10 cellular contexts compared by ENCODE assay signal in genomic region chr6:193773-194310, GRCh38.
DNase-seq lines count a peak whose midpoint lies in the region; ATAC-seq lines count a peak whose summit lies in the region.
"Had no signal": no experiment of that assay in that cellular context is flagged by ENCODE, and none has a peak within 500 bp of the region (broad histone marks: within the 10 kb centered on the region; RNA-seq: fewer than 3 reads in every experiment).

No MANE protein-coding gene starts in this region.

- H3K36me3 ChIP-seq in thymus (ENCODE audit: control insufficient read depth, insufficient read depth) = no peaks in the 10 kb centered on the region
- H3K36me3 ChIP-seq: suprapubic skin had no signal

- 11% methylated on average over 7 of the region's 7 CpGs for WGBS in thymus

- no peak for ATAC-seq in GM19023 (IDR thresholded peaks at IDR 0.05; ENCODE audit: unreplicated experiment)

- peak overlapping the region; percentile 97 for H3K27ac Mint-ChIP-seq in activated naive CD8-positive, alpha-beta T cell

- no peaks in the 10 kb centered on the region for H3K9me3 ChIP-seq in thymus (ENCODE audit: control insufficient read depth)
- H3K9me3 ChIP-seq: suprapubic skin had no signal

- peaks cover 73% of the 10 kb centered on the region for H3K4me1 Mint-ChIP-seq in activated naive CD8-positive, alpha-beta T cell (ENCODE audit: low read depth)

- H3K9me3 Mint-ChIP-seq in activated naive CD8-positive, alpha-beta T cell (ENCODE audit: low read depth) = no peaks in the 10 kb centered on the region

- no peaks in the 10 kb centered on the region for H3K27me3 Mint-ChIP-seq in activated naive CD8-positive, alpha-beta T cell

- H3K4me3 ChIP-seq in thymus (ENCODE audit: low read length) = no peak overlapping the region
- H3K4me3 ChIP-seq: suprapubic skin had no signal

- H3K4me1 ChIP-seq in thymus (ENCODE audit: control insufficient read depth, insufficient read depth, low read length) = peaks cover 19% of the 10 kb centered on the region

- peaks cover 2% of the 10 kb centered on the region for H3K36me3 Mint-ChIP-seq in activated naive CD8-positive, alpha-beta T cell

- no peaks in the 10 kb centered on the region for H3K27me3 ChIP-seq in thymus (ENCODE audit: control insufficient read depth, insufficient read depth)
- H3K27me3 ChIP-seq: suprapubic skin had no signal

- DNase-seq in stimulated activated CD4-positive, alpha-beta T cell treated with anti-CD3 and anti-CD28 coated beads, Interleukin-12 subunit alpha, Interleukin-12 subunit beta, amount 100 ng/mL, for 4 hours = peak; percentile 41
- no peak for DNase-seq in stimulated activated CD4-positive, alpha-beta T cell treated with anti-CD3 and anti-CD28 coated beads, Interleukin-2, amount 100 ng/mL, for 48 hours
- peak; percentile 76 for DNase-seq in NCI-H82 (lab: John Stamatoyannopoulos, UW)
- DNase-seq in SW480 (ENCODE audit: low spot score) = no peak
- no peak for DNase-seq in AML-193 (lab: John Stamatoyannopoulos, UW)
- DNase-seq: NCI-H345 had no signal

- peak overlapping the region; percentile 33 for H3K27ac ChIP-seq in thymus (ENCODE audit: low read depth)
- H3K27ac ChIP-seq: suprapubic skin had no signal

- peak overlapping the region; percentile 73 for H3K4me3 Mint-ChIP-seq in activated naive CD8-positive, alpha-beta T cell

Comparison
In these comparisons a context has a peak if more than half of its experiments do, and no peak if none do; other contexts are left out.
1. DNase-seq: peak in stimulated activated CD4-positive, alpha-beta T cell treated with anti-CD3 and anti-CD28 coated beads, Interleukin-12 subunit alpha, Interleukin-12 subunit beta, amount 100 ng/mL, for 4 hours (single experiment) and NCI-H82 (single experiment); none in stimulated activated CD4-positive, alpha-beta T cell treated with anti-CD3 and anti-CD28 coated beads, Interleukin-2, amount 100 ng/mL, for 48 hours (0 of 2), SW480 (single experiment) and AML-193 (0 of 2).